1 cellular context compared by ENCODE assay signal in the genomic region with DNA sequence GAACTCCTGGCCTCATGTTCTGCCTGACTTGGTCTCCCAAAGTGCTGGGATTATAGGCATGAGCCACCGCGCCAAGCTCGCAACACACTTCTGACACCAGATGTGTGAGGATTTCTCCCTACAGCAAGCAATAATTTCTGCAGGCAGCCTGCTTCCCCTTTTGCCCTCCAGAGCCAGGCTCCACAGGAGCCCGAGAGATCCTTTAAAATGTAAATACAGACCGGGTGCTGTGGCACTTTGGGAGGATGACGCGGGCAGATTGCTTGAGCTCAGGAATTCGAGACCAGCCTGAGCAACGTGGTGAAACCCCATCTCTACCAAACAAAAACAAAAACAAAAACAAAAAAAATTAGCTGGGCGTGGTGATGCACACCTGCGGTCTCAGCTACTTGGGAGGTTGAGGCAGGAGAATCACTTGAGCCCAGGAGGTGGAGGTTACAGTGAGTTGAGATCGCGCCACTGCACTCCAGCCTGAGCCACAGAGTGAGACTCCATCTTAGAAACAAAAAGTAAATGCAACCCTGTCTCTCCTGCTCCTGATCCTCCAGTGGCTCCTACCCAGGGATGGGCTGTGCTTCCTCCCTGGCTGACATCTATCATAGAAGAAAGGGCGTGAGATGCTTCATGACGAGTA.
TF ChIP-seq lines count a peak whose summit lies in the region.

No MANE protein-coding gene starts in this region.

TF ChIP-seq in HepG2, 621 proteins besides CTCF, POLR2A, EP300 and RAD21:
- TF ChIP-seq NCOR1 (IDR thresholded peaks at IDR 0.05; ENCODE audit: borderline replicate concordance, low read length) (no peak), JARID2 (CRISPR knock-in tag; IDR thresholded peaks at IDR 0.05; ENCODE audit: insufficient replicate concordance) (no peak), FOXA1 (IDR thresholded peaks at IDR 0.05) (no peak), FOXA1 (CRISPR knock-in tag; IDR thresholded peaks at IDR 0.05) (no peak), ZNF317 (CRISPR knock-in tag; IDR thresholded peaks at IDR 0.05) (no peak), GPN1 (CRISPR knock-in tag; IDR thresholded peaks at IDR 0.05; ENCODE audit: borderline replicate concordance) (no peak), ZNF564 (CRISPR knock-in tag; IDR thresholded peaks at IDR 0.05) (no peak), TBP (CRISPR knock-in tag; IDR thresholded peaks at IDR 0.05) (no peak), JUND (CRISPR knock-in tag; IDR thresholded peaks at IDR 0.05) (no peak), SMYD3 (CRISPR knock-in tag; IDR thresholded peaks at IDR 0.05) (no peak)
- TF ChIP-seq, protein P1, sequence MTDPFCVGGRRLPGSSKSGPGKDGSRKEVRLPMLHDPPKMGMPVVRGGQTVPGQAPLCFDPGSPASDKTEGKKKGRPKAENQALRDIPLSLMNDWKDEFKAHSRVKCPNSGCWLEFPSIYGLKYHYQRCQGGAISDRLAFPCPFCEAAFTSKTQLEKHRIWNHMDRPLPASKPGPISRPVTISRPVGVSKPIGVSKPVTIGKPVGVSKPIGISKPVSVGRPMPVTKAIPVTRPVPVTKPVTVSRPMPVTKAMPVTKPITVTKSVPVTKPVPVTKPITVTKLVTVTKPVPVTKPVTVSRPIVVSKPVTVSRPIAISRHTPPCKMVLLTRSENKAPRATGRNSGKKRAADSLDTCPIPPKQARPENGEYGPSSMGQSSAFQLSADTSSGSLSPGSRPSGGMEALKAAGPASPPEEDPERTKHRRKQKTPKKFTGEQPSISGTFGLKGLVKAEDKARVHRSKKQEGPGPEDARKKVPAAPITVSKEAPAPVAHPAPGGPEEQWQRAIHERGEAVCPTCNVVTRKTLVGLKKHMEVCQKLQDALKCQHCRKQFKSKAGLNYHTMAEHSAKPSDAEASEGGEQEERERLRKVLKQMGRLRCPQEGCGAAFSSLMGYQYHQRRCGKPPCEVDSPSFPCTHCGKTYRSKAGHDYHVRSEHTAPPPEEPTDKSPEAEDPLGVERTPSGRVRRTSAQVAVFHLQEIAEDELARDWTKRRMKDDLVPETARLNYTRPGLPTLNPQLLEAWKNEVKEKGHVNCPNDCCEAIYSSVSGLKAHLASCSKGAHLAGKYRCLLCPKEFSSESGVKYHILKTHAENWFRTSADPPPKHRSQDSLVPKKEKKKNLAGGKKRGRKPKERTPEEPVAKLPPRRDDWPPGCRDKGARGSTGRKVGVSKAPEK (CRISPR knock-in tag; IDR thresholded peaks at IDR 0.05; ENCODE audit: borderline replicate concordance): no peak
- TF ChIP-seq, protein P2, sequence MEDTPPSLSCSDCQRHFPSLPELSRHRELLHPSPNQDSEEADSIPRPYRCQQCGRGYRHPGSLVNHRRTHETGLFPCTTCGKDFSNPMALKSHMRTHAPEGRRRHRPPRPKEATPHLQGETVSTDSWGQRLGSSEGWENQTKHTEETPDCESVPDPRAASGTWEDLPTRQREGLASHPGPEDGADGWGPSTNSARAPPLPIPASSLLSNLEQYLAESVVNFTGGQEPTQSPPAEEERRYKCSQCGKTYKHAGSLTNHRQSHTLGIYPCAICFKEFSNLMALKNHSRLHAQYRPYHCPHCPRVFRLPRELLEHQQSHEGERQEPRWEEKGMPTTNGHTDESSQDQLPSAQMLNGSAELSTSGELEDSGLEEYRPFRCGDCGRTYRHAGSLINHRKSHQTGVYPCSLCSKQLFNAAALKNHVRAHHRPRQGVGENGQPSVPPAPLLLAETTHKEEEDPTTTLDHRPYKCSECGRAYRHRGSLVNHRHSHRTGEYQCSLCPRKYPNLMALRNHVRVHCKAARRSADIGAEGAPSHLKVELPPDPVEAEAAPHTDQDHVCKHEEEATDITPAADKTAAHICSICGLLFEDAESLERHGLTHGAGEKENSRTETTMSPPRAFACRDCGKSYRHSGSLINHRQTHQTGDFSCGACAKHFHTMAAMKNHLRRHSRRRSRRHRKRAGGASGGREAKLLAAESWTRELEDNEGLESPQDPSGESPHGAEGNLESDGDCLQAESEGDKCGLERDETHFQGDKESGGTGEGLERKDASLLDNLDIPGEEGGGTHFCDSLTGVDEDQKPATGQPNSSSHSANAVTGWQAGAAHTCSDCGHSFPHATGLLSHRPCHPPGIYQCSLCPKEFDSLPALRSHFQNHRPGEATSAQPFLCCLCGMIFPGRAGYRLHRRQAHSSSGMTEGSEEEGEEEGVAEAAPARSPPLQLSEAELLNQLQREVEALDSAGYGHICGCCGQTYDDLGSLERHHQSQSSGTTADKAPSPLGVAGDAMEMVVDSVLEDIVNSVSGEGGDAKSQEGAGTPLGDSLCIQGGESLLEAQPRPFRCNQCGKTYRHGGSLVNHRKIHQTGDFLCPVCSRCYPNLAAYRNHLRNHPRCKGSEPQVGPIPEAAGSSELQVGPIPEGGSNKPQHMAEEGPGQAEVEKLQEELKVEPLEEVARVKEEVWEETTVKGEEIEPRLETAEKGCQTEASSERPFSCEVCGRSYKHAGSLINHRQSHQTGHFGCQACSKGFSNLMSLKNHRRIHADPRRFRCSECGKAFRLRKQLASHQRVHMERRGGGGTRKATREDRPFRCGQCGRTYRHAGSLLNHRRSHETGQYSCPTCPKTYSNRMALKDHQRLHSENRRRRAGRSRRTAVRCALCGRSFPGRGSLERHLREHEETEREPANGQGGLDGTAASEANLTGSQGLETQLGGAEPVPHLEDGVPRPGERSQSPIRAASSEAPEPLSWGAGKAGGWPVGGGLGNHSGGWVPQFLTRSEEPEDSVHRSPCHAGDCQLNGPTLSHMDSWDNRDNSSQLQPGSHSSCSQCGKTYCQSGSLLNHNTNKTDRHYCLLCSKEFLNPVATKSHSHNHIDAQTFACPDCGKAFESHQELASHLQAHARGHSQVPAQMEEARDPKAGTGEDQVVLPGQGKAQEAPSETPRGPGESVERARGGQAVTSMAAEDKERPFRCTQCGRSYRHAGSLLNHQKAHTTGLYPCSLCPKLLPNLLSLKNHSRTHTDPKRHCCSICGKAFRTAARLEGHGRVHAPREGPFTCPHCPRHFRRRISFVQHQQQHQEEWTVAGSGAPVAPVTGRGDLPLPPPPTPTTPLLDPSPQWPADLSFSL (CRISPR knock-in tag; IDR thresholded peaks at IDR 0.05): no peak
